ENCODE assay signal across 1 cellular context in the genomic region with DNA sequence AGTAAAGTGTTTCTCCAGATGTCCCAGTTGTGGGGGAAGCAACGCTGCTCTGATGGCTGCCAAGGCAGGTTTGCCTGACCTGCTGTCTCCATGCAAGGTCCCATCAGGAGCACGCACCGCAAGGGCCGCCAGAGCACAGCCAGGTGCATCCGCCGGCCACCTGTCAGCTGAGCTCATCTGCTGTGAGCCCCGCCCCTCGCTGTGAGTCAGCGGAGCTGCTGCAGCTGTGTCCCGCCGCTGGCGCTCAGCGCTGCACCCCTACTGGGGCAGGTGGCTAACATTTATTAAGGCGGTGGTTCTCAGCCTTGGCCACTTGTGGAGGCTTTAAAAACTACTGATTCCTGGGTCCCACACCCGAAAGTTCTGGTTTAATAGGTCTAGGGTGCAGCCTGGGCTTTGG.
TF ChIP-seq lines count a peak whose summit lies in the region.

No MANE protein-coding gene starts in this region.

TF ChIP-seq in HepG2, 621 proteins besides CTCF, POLR2A, EP300 and RAD21 (continued from another document and continues in another):
- TF ChIP-seq, protein P1, sequence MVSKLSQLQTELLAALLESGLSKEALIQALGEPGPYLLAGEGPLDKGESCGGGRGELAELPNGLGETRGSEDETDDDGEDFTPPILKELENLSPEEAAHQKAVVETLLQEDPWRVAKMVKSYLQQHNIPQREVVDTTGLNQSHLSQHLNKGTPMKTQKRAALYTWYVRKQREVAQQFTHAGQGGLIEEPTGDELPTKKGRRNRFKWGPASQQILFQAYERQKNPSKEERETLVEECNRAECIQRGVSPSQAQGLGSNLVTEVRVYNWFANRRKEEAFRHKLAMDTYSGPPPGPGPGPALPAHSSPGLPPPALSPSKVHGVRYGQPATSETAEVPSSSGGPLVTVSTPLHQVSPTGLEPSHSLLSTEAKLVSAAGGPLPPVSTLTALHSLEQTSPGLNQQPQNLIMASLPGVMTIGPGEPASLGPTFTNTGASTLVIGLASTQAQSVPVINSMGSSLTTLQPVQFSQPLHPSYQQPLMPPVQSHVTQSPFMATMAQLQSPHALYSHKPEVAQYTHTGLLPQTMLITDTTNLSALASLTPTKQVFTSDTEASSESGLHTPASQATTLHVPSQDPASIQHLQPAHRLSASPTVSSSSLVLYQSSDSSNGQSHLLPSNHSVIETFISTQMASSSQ (IDR thresholded peaks at IDR 0.05; ENCODE audit: low read depth) = no peak
- TF ChIP-seq, protein P1 (CRISPR knock-in tag; IDR thresholded peaks at IDR 0.05; ENCODE audit: borderline replicate concordance) = no peak
- TF ChIP-seq RXRA (CRISPR knock-in tag; IDR thresholded peaks at IDR 0.05) = peak; percentile 60; the same call in 1 of the 2 replicates
- 0 out of 2 replicates have a peak, but pooled peaks have one; percentile 11 for TF ChIP-seq RXRB (CRISPR knock-in tag; IDR thresholded peaks at IDR 0.05; ENCODE audit: borderline replicate concordance)
- TF ChIP-seq ZNF431 (CRISPR knock-in tag; IDR thresholded peaks at IDR 0.05; ENCODE audit: borderline replicate concordance, low read depth) = no peak
- no peak for TF ChIP-seq IRF2 (CRISPR knock-in tag; IDR thresholded peaks at IDR 0.05)
- no peak for TF ChIP-seq PHB2 (IDR thresholded peaks at IDR 0.05; ENCODE audit: partially characterized antibody)
- no peak for TF ChIP-seq ZNF235 (CRISPR knock-in tag; IDR thresholded peaks at IDR 0.05; ENCODE audit: borderline replicate concordance)
- TF ChIP-seq, protein P2, sequence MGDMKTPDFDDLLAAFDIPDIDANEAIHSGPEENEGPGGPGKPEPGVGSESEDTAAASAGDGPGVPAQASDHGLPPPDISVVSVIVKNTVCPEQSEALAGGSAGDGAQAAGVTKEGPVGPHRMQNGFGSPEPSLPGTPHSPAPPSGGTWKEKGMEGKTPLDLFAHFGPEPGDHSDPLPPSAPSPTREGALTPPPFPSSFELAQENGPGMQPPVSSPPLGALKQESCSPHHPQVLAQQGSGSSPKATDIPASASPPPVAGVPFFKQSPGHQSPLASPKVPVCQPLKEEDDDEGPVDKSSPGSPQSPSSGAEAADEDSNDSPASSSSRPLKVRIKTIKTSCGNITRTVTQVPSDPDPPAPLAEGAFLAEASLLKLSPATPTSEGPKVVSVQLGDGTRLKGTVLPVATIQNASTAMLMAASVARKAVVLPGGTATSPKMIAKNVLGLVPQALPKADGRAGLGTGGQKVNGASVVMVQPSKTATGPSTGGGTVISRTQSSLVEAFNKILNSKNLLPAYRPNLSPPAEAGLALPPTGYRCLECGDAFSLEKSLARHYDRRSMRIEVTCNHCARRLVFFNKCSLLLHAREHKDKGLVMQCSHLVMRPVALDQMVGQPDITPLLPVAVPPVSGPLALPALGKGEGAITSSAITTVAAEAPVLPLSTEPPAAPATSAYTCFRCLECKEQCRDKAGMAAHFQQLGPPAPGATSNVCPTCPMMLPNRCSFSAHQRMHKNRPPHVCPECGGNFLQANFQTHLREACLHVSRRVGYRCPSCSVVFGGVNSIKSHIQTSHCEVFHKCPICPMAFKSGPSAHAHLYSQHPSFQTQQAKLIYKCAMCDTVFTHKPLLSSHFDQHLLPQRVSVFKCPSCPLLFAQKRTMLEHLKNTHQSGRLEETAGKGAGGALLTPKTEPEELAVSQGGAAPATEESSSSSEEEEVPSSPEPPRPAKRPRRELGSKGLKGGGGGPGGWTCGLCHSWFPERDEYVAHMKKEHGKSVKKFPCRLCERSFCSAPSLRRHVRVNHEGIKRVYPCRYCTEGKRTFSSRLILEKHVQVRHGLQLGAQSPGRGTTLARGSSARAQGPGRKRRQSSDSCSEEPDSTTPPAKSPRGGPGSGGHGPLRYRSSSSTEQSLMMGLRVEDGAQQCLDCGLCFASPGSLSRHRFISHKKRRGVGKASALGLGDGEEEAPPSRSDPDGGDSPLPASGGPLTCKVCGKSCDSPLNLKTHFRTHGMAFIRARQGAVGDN (CRISPR knock-in tag; IDR thresholded peaks at IDR 0.05) = peak; percentile 63
- TF ChIP-seq MLLT10 (CRISPR knock-in tag; IDR thresholded peaks at IDR 0.05) = no peak
- TF ChIP-seq NFRKB (IDR thresholded peaks at IDR 0.05) = no peak
- TF ChIP-seq SOX6 (IDR thresholded peaks at IDR 0.05) = no peak
- TF ChIP-seq SOX6 (CRISPR knock-in tag; IDR thresholded peaks at IDR 0.05) = peak; percentile 34; the same call in 1 of the 2 replicates
- TF ChIP-seq, protein P3, sequence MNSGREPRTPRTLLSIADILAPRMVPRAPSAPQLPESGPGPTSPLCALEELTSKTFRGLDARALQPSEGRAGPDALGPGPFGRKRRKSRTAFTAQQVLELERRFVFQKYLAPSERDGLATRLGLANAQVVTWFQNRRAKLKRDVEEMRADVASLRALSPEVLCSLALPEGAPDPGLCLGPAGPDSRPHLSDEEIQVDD (CRISPR knock-in tag; IDR thresholded peaks at IDR 0.05; ENCODE audit: borderline replicate concordance) = 0 out of 2 replicates have a peak, but pooled peaks have one; percentile 58
- TF ChIP-seq, protein P4, sequence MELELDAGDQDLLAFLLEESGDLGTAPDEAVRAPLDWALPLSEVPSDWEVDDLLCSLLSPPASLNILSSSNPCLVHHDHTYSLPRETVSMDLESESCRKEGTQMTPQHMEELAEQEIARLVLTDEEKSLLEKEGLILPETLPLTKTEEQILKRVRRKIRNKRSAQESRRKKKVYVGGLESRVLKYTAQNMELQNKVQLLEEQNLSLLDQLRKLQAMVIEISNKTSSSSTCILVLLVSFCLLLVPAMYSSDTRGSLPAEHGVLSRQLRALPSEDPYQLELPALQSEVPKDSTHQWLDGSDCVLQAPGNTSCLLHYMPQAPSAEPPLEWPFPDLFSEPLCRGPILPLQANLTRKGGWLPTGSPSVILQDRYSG (CRISPR knock-in tag; IDR thresholded peaks at IDR 0.05) = no peak
- TF ChIP-seq ZNF616 (CRISPR knock-in tag; IDR thresholded peaks at IDR 0.05; ENCODE audit: low read depth) = no peak
- TF ChIP-seq SALL2 (CRISPR knock-in tag; IDR thresholded peaks at IDR 0.05) = no peak
- TF ChIP-seq, protein P5, sequence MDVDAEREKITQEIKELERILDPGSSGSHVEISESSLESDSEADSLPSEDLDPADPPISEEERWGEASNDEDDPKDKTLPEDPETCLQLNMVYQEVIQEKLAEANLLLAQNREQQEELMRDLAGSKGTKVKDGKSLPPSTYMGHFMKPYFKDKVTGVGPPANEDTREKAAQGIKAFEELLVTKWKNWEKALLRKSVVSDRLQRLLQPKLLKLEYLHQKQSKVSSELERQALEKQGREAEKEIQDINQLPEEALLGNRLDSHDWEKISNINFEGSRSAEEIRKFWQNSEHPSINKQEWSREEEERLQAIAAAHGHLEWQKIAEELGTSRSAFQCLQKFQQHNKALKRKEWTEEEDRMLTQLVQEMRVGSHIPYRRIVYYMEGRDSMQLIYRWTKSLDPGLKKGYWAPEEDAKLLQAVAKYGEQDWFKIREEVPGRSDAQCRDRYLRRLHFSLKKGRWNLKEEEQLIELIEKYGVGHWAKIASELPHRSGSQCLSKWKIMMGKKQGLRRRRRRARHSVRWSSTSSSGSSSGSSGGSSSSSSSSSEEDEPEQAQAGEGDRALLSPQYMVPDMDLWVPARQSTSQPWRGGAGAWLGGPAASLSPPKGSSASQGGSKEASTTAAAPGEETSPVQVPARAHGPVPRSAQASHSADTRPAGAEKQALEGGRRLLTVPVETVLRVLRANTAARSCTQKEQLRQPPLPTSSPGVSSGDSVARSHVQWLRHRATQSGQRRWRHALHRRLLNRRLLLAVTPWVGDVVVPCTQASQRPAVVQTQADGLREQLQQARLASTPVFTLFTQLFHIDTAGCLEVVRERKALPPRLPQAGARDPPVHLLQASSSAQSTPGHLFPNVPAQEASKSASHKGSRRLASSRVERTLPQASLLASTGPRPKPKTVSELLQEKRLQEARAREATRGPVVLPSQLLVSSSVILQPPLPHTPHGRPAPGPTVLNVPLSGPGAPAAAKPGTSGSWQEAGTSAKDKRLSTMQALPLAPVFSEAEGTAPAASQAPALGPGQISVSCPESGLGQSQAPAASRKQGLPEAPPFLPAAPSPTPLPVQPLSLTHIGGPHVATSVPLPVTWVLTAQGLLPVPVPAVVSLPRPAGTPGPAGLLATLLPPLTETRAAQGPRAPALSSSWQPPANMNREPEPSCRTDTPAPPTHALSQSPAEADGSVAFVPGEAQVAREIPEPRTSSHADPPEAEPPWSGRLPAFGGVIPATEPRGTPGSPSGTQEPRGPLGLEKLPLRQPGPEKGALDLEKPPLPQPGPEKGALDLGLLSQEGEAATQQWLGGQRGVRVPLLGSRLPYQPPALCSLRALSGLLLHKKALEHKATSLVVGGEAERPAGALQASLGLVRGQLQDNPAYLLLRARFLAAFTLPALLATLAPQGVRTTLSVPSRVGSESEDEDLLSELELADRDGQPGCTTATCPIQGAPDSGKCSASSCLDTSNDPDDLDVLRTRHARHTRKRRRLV (CRISPR knock-in tag; IDR thresholded peaks at IDR 0.05) = no peak
- no peak for TF ChIP-seq CBX5 (CRISPR knock-in tag; IDR thresholded peaks at IDR 0.05; ENCODE audit: borderline replicate concordance)
- no peak for TF ChIP-seq KLF16 (CRISPR knock-in tag; IDR thresholded peaks at IDR 0.05)
- TF ChIP-seq, protein P6, sequence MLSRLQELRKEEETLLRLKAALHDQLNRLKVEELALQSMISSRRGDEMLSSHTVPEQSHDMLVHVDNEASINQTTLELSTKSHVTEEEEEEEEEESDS (CRISPR knock-in tag; IDR thresholded peaks at IDR 0.05; ENCODE audit: borderline replicate concordance) = no peak
- TF ChIP-seq, protein P7, sequence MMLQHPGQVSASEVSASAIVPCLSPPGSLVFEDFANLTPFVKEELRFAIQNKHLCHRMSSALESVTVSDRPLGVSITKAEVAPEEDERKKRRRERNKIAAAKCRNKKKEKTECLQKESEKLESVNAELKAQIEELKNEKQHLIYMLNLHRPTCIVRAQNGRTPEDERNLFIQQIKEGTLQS (CRISPR knock-in tag; IDR thresholded peaks at IDR 0.05) = peak; percentile 78
- 0 out of 2 replicates have a peak, but pooled peaks have one; percentile 50 for TF ChIP-seq ZNF550 (CRISPR knock-in tag; IDR thresholded peaks at IDR 0.05; ENCODE audit: borderline replicate concordance)
- 0 out of 2 replicates have a peak, but pooled peaks have one; percentile 76 for TF ChIP-seq ZNF768 (CRISPR knock-in tag; IDR thresholded peaks at IDR 0.05)
- no peak for TF ChIP-seq HNF4A (CRISPR knock-in tag; IDR thresholded peaks at IDR 0.05)
- 0 out of 2 replicates have a peak, but pooled peaks have one; percentile 31 for TF ChIP-seq TBX2 (CRISPR knock-in tag; IDR thresholded peaks at IDR 0.05; ENCODE audit: borderline replicate concordance)
- TF ChIP-seq SP5 (CRISPR knock-in tag; IDR thresholded peaks at IDR 0.05; ENCODE audit: borderline replicate concordance, low read depth) = peak; percentile 60
- 0 out of 2 replicates have a peak, but pooled peaks have one; percentile 22 for TF ChIP-seq JUND (CRISPR knock-in tag; IDR thresholded peaks at IDR 0.05)
- no peak for TF ChIP-seq ZNF567 (CRISPR knock-in tag; IDR thresholded peaks at IDR 0.05; ENCODE audit: borderline replicate concordance)
- no peak for TF ChIP-seq KLF11 (CRISPR knock-in tag; IDR thresholded peaks at IDR 0.05)
- TF ChIP-seq ZNF788 (CRISPR knock-in tag; IDR thresholded peaks at IDR 0.05; ENCODE audit: borderline replicate concordance) = peak; percentile 73; the same call in 1 of the 2 replicates
- no peak for TF ChIP-seq ZFX (CRISPR knock-in tag; IDR thresholded peaks at IDR 0.05; ENCODE audit: low read depth)
- TF ChIP-seq RORA (CRISPR knock-in tag; IDR thresholded peaks at IDR 0.05) = no peak
- TF ChIP-seq, protein P8, sequence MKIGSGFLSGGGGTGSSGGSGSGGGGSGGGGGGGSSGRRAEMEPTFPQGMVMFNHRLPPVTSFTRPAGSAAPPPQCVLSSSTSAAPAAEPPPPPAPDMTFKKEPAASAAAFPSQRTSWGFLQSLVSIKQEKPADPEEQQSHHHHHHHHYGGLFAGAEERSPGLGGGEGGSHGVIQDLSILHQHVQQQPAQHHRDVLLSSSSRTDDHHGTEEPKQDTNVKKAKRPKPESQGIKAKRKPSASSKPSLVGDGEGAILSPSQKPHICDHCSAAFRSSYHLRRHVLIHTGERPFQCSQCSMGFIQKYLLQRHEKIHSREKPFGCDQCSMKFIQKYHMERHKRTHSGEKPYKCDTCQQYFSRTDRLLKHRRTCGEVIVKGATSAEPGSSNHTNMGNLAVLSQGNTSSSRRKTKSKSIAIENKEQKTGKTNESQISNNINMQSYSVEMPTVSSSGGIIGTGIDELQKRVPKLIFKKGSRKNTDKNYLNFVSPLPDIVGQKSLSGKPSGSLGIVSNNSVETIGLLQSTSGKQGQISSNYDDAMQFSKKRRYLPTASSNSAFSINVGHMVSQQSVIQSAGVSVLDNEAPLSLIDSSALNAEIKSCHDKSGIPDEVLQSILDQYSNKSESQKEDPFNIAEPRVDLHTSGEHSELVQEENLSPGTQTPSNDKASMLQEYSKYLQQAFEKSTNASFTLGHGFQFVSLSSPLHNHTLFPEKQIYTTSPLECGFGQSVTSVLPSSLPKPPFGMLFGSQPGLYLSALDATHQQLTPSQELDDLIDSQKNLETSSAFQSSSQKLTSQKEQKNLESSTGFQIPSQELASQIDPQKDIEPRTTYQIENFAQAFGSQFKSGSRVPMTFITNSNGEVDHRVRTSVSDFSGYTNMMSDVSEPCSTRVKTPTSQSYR (CRISPR knock-in tag; IDR thresholded peaks at IDR 0.05; ENCODE audit: borderline replicate concordance) = no peak
- no peak for TF ChIP-seq HHEX (CRISPR knock-in tag; IDR thresholded peaks at IDR 0.05)
- TF ChIP-seq, protein P9, sequence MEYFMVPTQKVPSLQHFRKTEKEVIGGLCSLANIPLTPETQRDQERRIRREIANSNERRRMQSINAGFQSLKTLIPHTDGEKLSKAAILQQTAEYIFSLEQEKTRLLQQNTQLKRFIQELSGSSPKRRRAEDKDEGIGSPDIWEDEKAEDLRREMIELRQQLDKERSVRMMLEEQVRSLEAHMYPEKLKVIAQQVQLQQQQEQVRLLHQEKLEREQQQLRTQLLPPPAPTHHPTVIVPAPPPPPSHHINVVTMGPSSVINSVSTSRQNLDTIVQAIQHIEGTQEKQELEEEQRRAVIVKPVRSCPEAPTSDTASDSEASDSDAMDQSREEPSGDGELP (IDR thresholded peaks at IDR 0.05; ENCODE audit: borderline replicate concordance, low read depth) = peak; percentile 75; the same call in 1 of the 2 replicates
